Comparison of ENCODE assay signal across 1 cellular context in genomic region chr17:40511667-40512221, GRCh38.
TF ChIP-seq lines count a peak whose summit lies in the region.

No MANE protein-coding gene starts in this region.

TF ChIP-seq in SK-N-SH, 30 proteins besides CTCF, POLR2A, EP300 and RAD21:
- TF ChIP-seq SMC3 (IDR thresholded peaks at IDR 0.05; ENCODE audit: low read depth, low read length): no peak
- no peak for TF ChIP-seq YY1 (IDR thresholded peaks at IDR 0.05; ENCODE audit: low read depth)
- TF ChIP-seq TCF12 (IDR thresholded peaks at IDR 0.05): no peak
- TF ChIP-seq GATA2 (CRISPR knock-in tag; IDR thresholded peaks at IDR 0.05): no peak
- TF ChIP-seq IRF3 (IDR thresholded peaks at IDR 0.05; ENCODE audit: low read depth, low read length): no peak
- TF ChIP-seq NRF1 (IDR thresholded peaks at IDR 0.05; ENCODE audit: low read depth, low read length): no peak
- no peak for TF ChIP-seq SIN3A (IDR thresholded peaks at IDR 0.05; ENCODE audit: borderline replicate concordance, low read depth, low read length)
- TF ChIP-seq ELF1 (IDR thresholded peaks at IDR 0.05): no peak
- TF ChIP-seq PBX3 (IDR thresholded peaks at IDR 0.05): no peak
- TF ChIP-seq TEAD4 (IDR thresholded peaks at IDR 0.05; ENCODE audit: borderline replicate concordance, insufficient read depth): no peak
- TF ChIP-seq ZBTB33 (IDR thresholded peaks at IDR 0.05; ENCODE audit: borderline replicate concordance, low read depth): no peak
- no peak for TF ChIP-seq CHD2 (IDR thresholded peaks at IDR 0.05; ENCODE audit: low read length, partially characterized antibody)
- TF ChIP-seq EZH2phosphoT487 (IDR thresholded peaks at IDR 0.05; ENCODE audit: borderline replicate concordance, low read depth): no peak
- no peak for TF ChIP-seq USF1 (IDR thresholded peaks at IDR 0.05; ENCODE audit: borderline replicate concordance, low read depth)
- TF ChIP-seq FOSL2 (IDR thresholded peaks at IDR 0.05; ENCODE audit: borderline replicate concordance, low read depth): no peak
